ENCODE assay signal across 24 cellular contexts in the genomic region with DNA sequence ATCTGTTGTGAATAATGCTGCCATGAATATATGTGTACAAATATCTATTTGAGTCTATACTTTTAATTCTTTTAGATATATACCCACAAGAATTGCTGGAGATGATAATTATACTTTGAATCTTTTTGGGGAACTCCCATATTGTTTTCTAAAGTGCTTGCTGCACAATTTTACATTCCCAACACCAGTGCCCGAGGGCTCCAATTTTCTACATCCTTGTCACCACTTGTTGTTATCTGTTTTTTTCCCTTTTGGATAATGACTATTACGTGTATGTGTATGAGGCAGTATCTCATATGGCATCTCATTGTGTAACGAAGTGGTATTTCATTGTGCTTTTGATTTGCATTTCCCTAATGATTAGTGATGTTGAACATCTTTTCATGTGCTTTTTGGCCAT.
"Had no signal": no experiment of that assay in that cellular context is flagged by ENCODE, and none has a peak within 500 bp of the region (broad histone marks: within the 10 kb centered on the region; RNA-seq: fewer than 3 reads in every experiment).

No MANE protein-coding gene starts in this region.

- H3K27ac ChIP-seq: colonic mucosa, coronary artery, dorsolateral prefrontal cortex, epithelial cell of prostate, esophagus muscularis mucosa, esophagus squamous epithelium, foreskin keratinocyte, gastrocnemius medialis, gastroesophageal sphincter, heart left ventricle, heart right ventricle had no signal

- DNase-seq: colonic mucosa; cortex of kidney; dermis blood vessel endothelial cell; dorsolateral prefrontal cortex; effector CD4-positive, alpha-beta T cell; effector CD8-positive, alpha-beta T cell; effector memory CD4-positive, alpha-beta T cell; effector memory CD8-positive, alpha-beta T cell; endodermal cell; erythroblast; esophagus squamous epithelium; foreskin fibroblast; foreskin keratinocyte; foreskin melanocyte; gastrocnemius medialis; glutamatergic neuron; head of caudate nucleus; heart left ventricle; heart right ventricle had no signal

- H3K4me3 ChIP-seq: colonic mucosa, coronary artery, dorsolateral prefrontal cortex, esophagus muscularis mucosa, esophagus squamous epithelium, gastrocnemius medialis, gastroesophageal sphincter, heart left ventricle, heart right ventricle had no signal

- H3K27me3 ChIP-seq: colonic mucosa, dorsolateral prefrontal cortex, esophagus muscularis mucosa, esophagus squamous epithelium, foreskin keratinocyte, gastrocnemius medialis, gastroesophageal sphincter, heart left ventricle, heart right ventricle had no signal

- H3K36me3 ChIP-seq: colonic mucosa, esophagus muscularis mucosa, esophagus squamous epithelium, gastrocnemius medialis, gastroesophageal sphincter, heart left ventricle, heart right ventricle had no signal

- ATAC-seq: effector memory CD8-positive, alpha-beta T cell; esophagus mucosa; foreskin keratinocyte; gastrocnemius medialis; gastroesophageal sphincter; heart left ventricle; heart right ventricle had no signal

- H3K4me1 ChIP-seq: colonic mucosa, esophagus squamous epithelium, foreskin keratinocyte had no signal

- H3K9me3 ChIP-seq: colonic mucosa, esophagus squamous epithelium, gastrocnemius medialis had no signal
